30 cellular contexts compared by ENCODE assay signal in genomic region chr21:40819262-40819661, GRCh38. TPM values are rescaled to one million over a fixed set of nuclear protein-coding genes. Genes with fewer than 3 reads are reported as not detected.
"Had no signal": no experiment of that assay in that cellular context is flagged by ENCODE, and none has a peak within 500 bp of the region (broad histone marks: within the 10 kb centered on the region; RNA-seq: fewer than 3 reads in every experiment).

No MANE protein-coding gene starts in this region.

- H3K27me3 ChIP-seq: ascending aorta, breast epithelium, cardiac muscle cell, colonic mucosa, foreskin keratinocyte, gastrocnemius medialis, heart left ventricle had no signal

- H3K9me3 ChIP-seq: ascending aorta, breast epithelium, colonic mucosa, gastrocnemius medialis had no signal

- ATAC-seq: activated CD4-positive, alpha-beta T cell treated with anti-CD3 and anti-CD28 coated beads for 36 hours; activated naive CD4-positive, alpha-beta T cell treated with anti-CD3 and anti-CD28 coated beads, Interleukin-2, amount 50 U/mL, for 72 hours; activated T-cell treated with anti-CD3 and anti-CD28 coated beads, Interleukin-2, amount 50 U/mL, for 72 hours; foreskin keratinocyte; gastrocnemius medialis; heart left ventricle had no signal

- H3K4me1 ChIP-seq: ascending aorta, breast epithelium, colonic mucosa, foreskin keratinocyte, gastrocnemius medialis, heart left ventricle had no signal

- H3K36me3 ChIP-seq: ascending aorta, breast epithelium, cardiac muscle cell, colonic mucosa, gastrocnemius medialis, heart left ventricle had no signal

- DNase-seq: activated CD4-positive, alpha-beta memory T cell treated with anti-CD3 and anti-CD28 coated beads, Interleukin-2, amount 10 ng/mL, durations not matched to agents 7 days and 5 days; activated CD4-positive, alpha-beta T cell treated with anti-CD3 and anti-CD28 coated beads for 36 hours; activated CD4-positive, alpha-beta T cell treated with anti-CD3 and anti-CD28 coated beads, Interleukin-2, amount 10 ng/mL, durations not matched to agents 7 days and 5 days; activated CD4-positive, alpha-beta T cell treated with anti-CD3 and anti-CD28 coated beads, Interleukin-2, amount 50 U/mL, for 4 hours; activated CD4-positive, CD25-positive, alpha-beta regulatory T cell; activated CD4-positive, CD25-positive, alpha-beta regulatory T cell treated with anti-CD3 and anti-CD28 coated beads, Interleukin-2, amount 50 U/mL, for 72 hours; activated CD8-positive, alpha-beta memory T cell treated with anti-CD3 and anti-CD28 coated beads, Interleukin-2, amount 50 U/mL, for 48 hours; activated gamma-delta T cell; activated naive CD4-positive, alpha-beta T cell; activated naive CD4-positive, alpha-beta T cell treated with anti-CD3 and anti-CD28 coated beads, Interleukin-2, amount 10 ng/mL, durations not matched to agents 7 days and 5 days; activated naive CD8-positive, alpha-beta T cell treated with anti-CD3 and anti-CD28 coated beads, Interleukin-2, amount 10 ng/mL, durations not matched to agents 7 days and 5 days; activated T-cell treated with anti-CD3 and anti-CD28 coated beads for 4 hours; activated T-cell treated with anti-CD3 and anti-CD28 coated beads, Interleukin-2, amount 50 U/mL, for 24 hours; activated T-cell treated with anti-CD3 and anti-CD28 coated beads, Interleukin-2, amount 50 U/mL, for 72 hours; central memory CD4-positive, alpha-beta T cell; cerebellar nuclear complex; colonic mucosa; effector CD8-positive, alpha-beta T cell; foreskin keratinocyte; gastrocnemius medialis; glutamatergic neuron; heart left ventricle; T-helper 2 cell had no signal

- H3K4me3 ChIP-seq: ascending aorta, breast epithelium, cardiac muscle cell, colonic mucosa, gastrocnemius medialis, heart left ventricle had no signal

- H3K27ac ChIP-seq: ascending aorta, breast epithelium, cardiac muscle cell, colonic mucosa, epithelial cell of prostate, foreskin keratinocyte, gastrocnemius medialis, heart left ventricle had no signal

RNA-seq across cellular contexts. Expression of gene DSCAM, which starts 27.7 kb away (rescaled TPM):
- total RNA-seq: activated CD4-positive, alpha-beta memory T cell treated with anti-CD3 and anti-CD28 coated beads, Interleukin-2, amount 10 ng/mL, durations not matched to agents 7 days and 5 days; activated CD4-positive, alpha-beta T cell treated with anti-CD3 and anti-CD28 coated beads for 36 hours; activated CD4-positive, alpha-beta T cell treated with anti-CD3 and anti-CD28 coated beads, Interleukin-2, amount 10 ng/mL, durations not matched to agents 7 days and 5 days; activated naive CD4-positive, alpha-beta T cell treated with anti-CD3 and anti-CD28 coated beads, Interleukin-2, amount 50 U/mL, for 72 hours; activated naive CD8-positive, alpha-beta T cell treated with anti-CD3 and anti-CD28 coated beads, Interleukin-2, amount 10 ng/mL, durations not matched to agents 7 days and 5 days; activated T-cell treated with anti-CD3 and anti-CD28 coated beads, Interleukin-2, amount 50 U/mL, for 72 hours; ascending aorta; dermis microvascular lymphatic vessel endothelial cell; endothelial cell of umbilical vein; heart left ventricle had no signal
